ENCODE assay signal across 11 cellular contexts in the genomic region with DNA sequence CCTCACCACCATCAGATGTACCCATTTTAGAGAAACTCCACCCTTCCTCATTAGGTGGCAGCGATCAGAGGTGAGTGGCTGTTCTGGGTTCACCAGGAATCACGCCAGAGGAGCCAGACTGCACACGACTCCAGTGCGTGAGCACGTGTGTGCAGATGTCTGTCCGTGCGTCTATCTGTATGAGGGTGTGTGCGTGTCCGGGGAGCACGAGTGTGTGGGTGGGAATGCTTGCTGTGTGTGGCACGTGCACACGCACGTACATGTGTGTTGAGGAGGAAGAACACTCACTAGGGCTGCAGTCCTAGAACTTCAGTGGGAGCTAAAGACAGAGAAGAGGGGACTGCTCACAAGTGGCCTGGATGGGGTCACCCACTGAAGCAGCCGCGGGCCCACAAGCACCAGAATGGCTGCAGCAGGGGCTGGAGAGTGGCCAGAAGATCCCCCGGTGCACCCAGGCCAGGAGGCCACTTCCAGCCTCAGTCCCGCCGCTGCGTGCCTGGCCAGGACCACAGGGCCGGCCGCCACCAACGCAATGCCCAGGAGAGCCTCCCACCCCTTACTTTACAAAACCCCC.
"Had no signal": no experiment of that assay in that cellular context is flagged by ENCODE, and none has a peak within 500 bp of the region (broad histone marks: within the 10 kb centered on the region; RNA-seq: fewer than 3 reads in every experiment).

No MANE protein-coding gene starts in this region.

- H3K27ac ChIP-seq: heart right ventricle, left lung, ovary, thyroid gland, vagina had no signal

- DNase-seq: activated CD4-positive, alpha-beta T cell treated with anti-CD3 and anti-CD28 coated beads, Interleukin-2, amount 50 U/mL, for 1 hour; activated T-cell treated with anti-CD3 and anti-CD28 coated beads, Interleukin-2, amount 50 U/mL, for 1 hour; heart right ventricle; mesenchymal stem cell; stimulated activated CD4-positive, alpha-beta T cell treated with anti-CD3 and anti-CD28 coated beads, Interleukin-4, amount 100 ng/mL, for 4 hours; thyroid gland had no signal

- H3K27me3 ChIP-seq: heart right ventricle, left lung, ovary, thyroid gland, vagina had no signal

- H3K4me3 ChIP-seq: heart right ventricle, left lung, ovary, thyroid gland, vagina had no signal

- H3K36me3 ChIP-seq: ovary, thyroid gland, vagina had no signal

- ATAC-seq: activated naive CD4-positive, alpha-beta T cell treated with anti-CD3 and anti-CD28 coated beads, Interleukin-2, amount 50 U/mL, for 72 hours; heart right ventricle; left lung had no signal

- H3K9me3 ChIP-seq: heart right ventricle, left lung, ovary, thyroid gland, vagina had no signal

- H3K4me3 Mint-ChIP-seq: nephron had no signal

- H3K9me3 Mint-ChIP-seq: activated naive CD4-positive, alpha-beta T cell treated with anti-CD3 and anti-CD28 coated beads, Interleukin-2, amount 50 U/mL, for 72 hours had no signal

- H3K27ac Mint-ChIP-seq: nephron had no signal

- H3K4me1 ChIP-seq: vagina had no signal
